In genomic region chr1:151944859-151945575, GRCh38 we compare ENCODE assay signal across 1 cellular context.
TF ChIP-seq lines count a peak whose summit lies in the region.

No MANE protein-coding gene starts in this region.

TF ChIP-seq in endothelial cell of umbilical vein, 7 proteins besides CTCF, POLR2A, EP300 and RAD21 (continued from another document):
- no peak for TF ChIP-seq GATA2 (IDR thresholded peaks at IDR 0.05; ENCODE audit: insufficient read depth, insufficient read length, low read depth, low read length)
- TF ChIP-seq MAX (IDR thresholded peaks at IDR 0.05; ENCODE audit: insufficient read depth, insufficient read length): no peak
- no peak for TF ChIP-seq EZH2 (IDR thresholded peaks at IDR 0.05; ENCODE audit: borderline replicate concordance, low read depth, low read length, severe bottlenecking)
- TF ChIP-seq MYC (IDR thresholded peaks at IDR 0.05; ENCODE audit: low read depth, low read length): no peak
- TF ChIP-seq POLR2AphosphoS5 (IDR thresholded peaks at IDR 0.05; ENCODE audit: insufficient read depth, low read depth, low read length): no peak
- no peak for TF ChIP-seq JUN (IDR thresholded peaks at IDR 0.05; ENCODE audit: borderline replicate concordance, insufficient read depth, insufficient read length, low read depth)
